Comparison of ENCODE assay signal across 10 cellular contexts in the genomic region with DNA sequence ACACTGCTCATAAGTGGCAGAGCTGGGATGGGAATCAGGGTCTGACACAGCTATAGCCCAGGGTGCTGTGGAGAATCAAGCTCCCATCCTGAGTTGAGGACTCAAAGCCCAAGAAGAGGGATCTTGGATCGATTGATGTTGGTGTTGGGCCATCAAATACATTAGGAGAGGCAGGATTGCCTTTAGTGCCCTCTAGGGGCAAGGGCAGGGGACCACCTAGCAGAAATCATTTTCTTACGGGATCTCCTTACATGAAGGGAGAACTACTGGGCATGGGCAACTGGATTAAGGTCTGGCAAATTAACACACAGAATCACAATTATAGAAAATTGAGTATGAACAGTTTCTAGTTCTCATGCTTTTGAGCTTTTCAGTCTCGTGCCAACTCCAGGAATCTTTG. TPM values are rescaled to one million over a fixed set of nuclear protein-coding genes. Genes with fewer than 3 reads are reported as not detected.
A peak's percentile ranks its signal among the peaks of the same experiment; 100 is the strongest.
DNase-seq lines count a peak whose midpoint lies in the region; ATAC-seq and TF ChIP-seq lines count a peak whose summit lies in the region.
"Had no signal": no experiment of that assay in that cellular context is flagged by ENCODE, and none has a peak within 500 bp of the region (broad histone marks: within the 10 kb centered on the region; RNA-seq: fewer than 3 reads in every experiment).

No MANE protein-coding gene starts in this region.

- H3K9me3 Mint-ChIP-seq in activated T-helper 1 cell treated with anti-CD3 and anti-CD28 coated beads, Interleukin-12 subunit alpha, Interleukin-12 subunit beta, Interleukin-2, Interleukin-4 antibody, amounts not matched to agents 30 ng/mL and 10 ng/mL and 1 ng/mL, durations not matched to agents 14 hours and 24 hours and 36 hours: no peaks in the 10 kb centered on the region

- no peaks in the 10 kb centered on the region for H3K9me3 ChIP-seq in SJCRH30 (replicated peaks)

- DNase-seq in COLO829 (ENCODE audit: low spot score): peak; percentile 53
- DNase-seq in GM19240 (ENCODE audit: insufficient read length, low spot score): peak; percentile 13
- peak; percentile 23 to 54 for DNase-seq in SJCRH30
- no peak for DNase-seq in kidney epithelial cell (ENCODE audit: low read depth)
- DNase-seq in mesenteric fat pad (ENCODE audit: low spot score): no peak
- no peak for DNase-seq in activated T-helper 1 cell treated with anti-CD3 and anti-CD28 coated beads, Interleukin-12 subunit alpha, Interleukin-12 subunit beta, Interleukin-2, Interleukin-4 antibody, amounts not matched to agents 30 ng/mL and 10 ng/mL and 1 ng/mL, durations not matched to agents 14 hours and 24 hours and 36 hours (ENCODE audit: low spot score)
- no peak for DNase-seq in posterior vena cava (ENCODE audit: low spot score)
- DNase-seq: stimulated activated naive CD4-positive, alpha-beta T cell had no signal

- no peak overlapping the region for H3K27ac ChIP-seq in SJCRH30

- intact Hi-C loops in activated T-helper 1 cell treated with anti-CD3 and anti-CD28 coated beads, Interleukin-12 subunit alpha, Interleukin-12 subunit beta, Interleukin-2, Interleukin-4 antibody, amounts not matched to agents 30 ng/mL and 10 ng/mL and 1 ng/mL, durations not matched to agents 14 hours and 24 hours and 36 hours (cut with micrococcal nuclease): no loop called here
- intact Hi-C loops in posterior vena cava (cut with DNase I): loop anchor here in 1 of 2 donors (5.0 kb wide), 1 partner anchor 467 kb away; no protein-coding TSS in a partner anchor

- no peak overlapping the region for H3K4me3 ChIP-seq in SJCRH30
- H3K4me3 ChIP-seq in kidney epithelial cell (ENCODE audit: low read depth, low read length): no peak overlapping the region
- H3K4me3 ChIP-seq: lung had no signal

- H3K27ac Mint-ChIP-seq in activated T-helper 1 cell treated with anti-CD3 and anti-CD28 coated beads, Interleukin-12 subunit alpha, Interleukin-12 subunit beta, Interleukin-2, Interleukin-4 antibody, amounts not matched to agents 30 ng/mL and 10 ng/mL and 1 ng/mL, durations not matched to agents 14 hours and 24 hours and 36 hours: no peak overlapping the region

- no peaks in the 10 kb centered on the region for H3K4me1 ChIP-seq in SJCRH30

- no peaks in the 10 kb centered on the region for H3K36me3 Mint-ChIP-seq in activated T-helper 1 cell treated with anti-CD3 and anti-CD28 coated beads, Interleukin-12 subunit alpha, Interleukin-12 subunit beta, Interleukin-2, Interleukin-4 antibody, amounts not matched to agents 30 ng/mL and 10 ng/mL and 1 ng/mL, durations not matched to agents 14 hours and 24 hours and 36 hours (ENCODE audit: low read depth)

- peaks cover 12% of the 10 kb centered on the region for H3K27me3 Mint-ChIP-seq in activated T-helper 1 cell treated with anti-CD3 and anti-CD28 coated beads, Interleukin-12 subunit alpha, Interleukin-12 subunit beta, Interleukin-2, Interleukin-4 antibody, amounts not matched to agents 30 ng/mL and 10 ng/mL and 1 ng/mL, durations not matched to agents 14 hours and 24 hours and 36 hours (ENCODE audit: insufficient read depth)

- TF ChIP-seq CTCF in kidney epithelial cell (IDR thresholded peaks at IDR 0.05; ENCODE audit: insufficient read depth, low read length, poor library complexity, severe bottlenecking): peak; percentile 46

- H3K4me1 Mint-ChIP-seq in activated T-helper 1 cell treated with anti-CD3 and anti-CD28 coated beads, Interleukin-12 subunit alpha, Interleukin-12 subunit beta, Interleukin-2, Interleukin-4 antibody, amounts not matched to agents 30 ng/mL and 10 ng/mL and 1 ng/mL, durations not matched to agents 14 hours and 24 hours and 36 hours (ENCODE audit: low read depth): peaks cover 19% of the 10 kb centered on the region

- ATAC-seq in HG02798 (IDR thresholded peaks at IDR 0.05; ENCODE audit: poor library complexity, unreplicated experiment): no peak

- H3K4me3 Mint-ChIP-seq in activated T-helper 1 cell treated with anti-CD3 and anti-CD28 coated beads, Interleukin-12 subunit alpha, Interleukin-12 subunit beta, Interleukin-2, Interleukin-4 antibody, amounts not matched to agents 30 ng/mL and 10 ng/mL and 1 ng/mL, durations not matched to agents 14 hours and 24 hours and 36 hours: no peak overlapping the region

- no peaks in the 10 kb centered on the region for H3K36me3 ChIP-seq in SJCRH30
- H3K36me3 ChIP-seq in kidney epithelial cell (ENCODE audit: control insufficient read depth, insufficient read depth, low read length): no peaks in the 10 kb centered on the region

- no peaks in the 10 kb centered on the region for H3K27me3 ChIP-seq in SJCRH30
- no peaks in the 10 kb centered on the region for H3K27me3 ChIP-seq in kidney epithelial cell (ENCODE audit: control insufficient read depth, insufficient read depth, low read length)

RNA-seq across cellular contexts. Expression of gene EMSY, which starts 24.9 kb away (rescaled TPM):
- total RNA-seq in SJCRH30 (2014; rRNA removed; shearing (Covaris generic)): 34.3 and 46.2 TPM in 2 replicates
- total RNA-seq in kidney epithelial cell (15.2 and 32.7 TPM in 2 replicates), mesenteric fat pad (15.4 TPM), posterior vena cava (10 to 100 TPM; 18.1 to 18.6 TPM)
- 30.4 and 34.8 TPM in 2 replicates for total RNA-seq in activated T-helper 1 cell treated with anti-CD3 and anti-CD28 coated beads, Interleukin-12 subunit alpha, Interleukin-12 subunit beta, Interleukin-2, Interleukin-4 antibody, amounts not matched to agents 30 ng/mL and 10 ng/mL and 1 ng/mL, durations not matched to agents 14 hours and 24 hours and 36 hours

RNA-seq across cellular contexts. Expression of gene GVQW3, which starts 38.8 kb away (rescaled TPM):
- total RNA-seq in SJCRH30 (2014; rRNA removed; shearing (Covaris generic)): 5.9 and 8.5 TPM in 2 replicates
- total RNA-seq in kidney epithelial cell: 1.1 and 1.6 TPM in 2 replicates
- 1.1 TPM for total RNA-seq in mesenteric fat pad
- 3.9 and 4.7 TPM in 2 replicates for total RNA-seq in activated T-helper 1 cell treated with anti-CD3 and anti-CD28 coated beads, Interleukin-12 subunit alpha, Interleukin-12 subunit beta, Interleukin-2, Interleukin-4 antibody, amounts not matched to agents 30 ng/mL and 10 ng/mL and 1 ng/mL, durations not matched to agents 14 hours and 24 hours and 36 hours
- total RNA-seq in posterior vena cava: 1 to 10 TPM; 1.2 to 1.9 TPM

RNA-seq across cellular contexts. Expression of gene THAP12, which starts 39.0 kb away (rescaled TPM):
- 76.4 and 88.2 TPM in 2 replicates for total RNA-seq in SJCRH30 (2014; rRNA removed; shearing (Covaris generic))
- 25.1 and 35.3 TPM in 2 replicates for total RNA-seq in kidney epithelial cell
- total RNA-seq in mesenteric fat pad: 34.7 TPM
- total RNA-seq in activated T-helper 1 cell treated with anti-CD3 and anti-CD28 coated beads, Interleukin-12 subunit alpha, Interleukin-12 subunit beta, Interleukin-2, Interleukin-4 antibody, amounts not matched to agents 30 ng/mL and 10 ng/mL and 1 ng/mL, durations not matched to agents 14 hours and 24 hours and 36 hours: 78.3 and 81.2 TPM in 2 replicates
- 10 to 100 TPM; 37.7 to 39.0 TPM for total RNA-seq in posterior vena cava

Comparison
In these comparisons a context has a peak if more than half of its experiments do, and no peak if none do; other contexts are left out.
1. DNase-seq: peak in COLO829 (single experiment), GM19240 (single experiment) and SJCRH30 (2 of 2); none in kidney epithelial cell (single experiment), mesenteric fat pad (single experiment), activated T-helper 1 cell treated with anti-CD3 and anti-CD28 coated beads, Interleukin-12 subunit alpha, Interleukin-12 subunit beta, Interleukin-2, Interleukin-4 antibody, amounts not matched to agents 30 ng/mL and 10 ng/mL and 1 ng/mL, durations not matched to agents 14 hours and 24 hours and 36 hours (single experiment) and posterior vena cava (single experiment).